Comparison of ENCODE assay signal across 1 cellular context in the genomic region with DNA sequence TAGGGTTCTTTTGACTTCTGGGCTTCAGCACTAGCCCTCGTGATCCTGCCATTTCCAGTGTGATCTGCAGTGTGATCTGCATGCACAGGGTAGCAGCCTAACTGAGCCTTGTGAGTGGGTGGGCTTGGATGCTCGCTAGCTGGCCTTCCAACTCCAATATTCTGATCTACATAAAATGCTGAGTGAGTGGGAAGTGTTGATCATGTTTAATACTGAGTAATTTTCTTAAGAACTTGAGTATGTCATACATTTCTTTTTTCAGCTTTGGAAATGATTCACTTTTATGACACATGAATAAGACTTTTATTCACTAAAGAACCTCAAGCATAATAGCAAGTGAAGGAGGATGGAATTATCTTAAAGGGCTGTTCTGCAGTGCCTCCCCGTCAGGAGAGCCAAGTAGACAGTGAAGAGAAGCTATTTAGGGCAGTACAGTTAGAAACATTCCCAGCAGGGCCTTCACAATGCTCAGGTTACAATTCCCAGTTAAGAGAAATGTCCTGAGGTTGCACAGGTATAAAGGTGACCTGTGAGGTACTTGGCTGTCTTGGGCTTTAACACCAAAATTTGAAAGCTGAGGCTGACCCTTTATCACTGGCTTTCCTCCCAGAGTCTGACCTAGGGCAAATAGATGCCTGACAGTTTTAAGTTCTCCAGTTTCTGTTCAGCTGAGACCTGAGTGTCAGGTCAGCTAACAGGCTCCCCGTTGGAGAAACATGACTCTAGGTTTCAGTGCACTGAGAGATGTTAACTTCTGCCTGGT.
TF ChIP-seq lines count a peak whose summit lies in the region.

No MANE protein-coding gene starts in this region.

TF ChIP-seq in IMR-90, 13 proteins besides CTCF, POLR2A, EP300 and RAD21 (continued from another document):
- TF ChIP-seq, protein P1, sequence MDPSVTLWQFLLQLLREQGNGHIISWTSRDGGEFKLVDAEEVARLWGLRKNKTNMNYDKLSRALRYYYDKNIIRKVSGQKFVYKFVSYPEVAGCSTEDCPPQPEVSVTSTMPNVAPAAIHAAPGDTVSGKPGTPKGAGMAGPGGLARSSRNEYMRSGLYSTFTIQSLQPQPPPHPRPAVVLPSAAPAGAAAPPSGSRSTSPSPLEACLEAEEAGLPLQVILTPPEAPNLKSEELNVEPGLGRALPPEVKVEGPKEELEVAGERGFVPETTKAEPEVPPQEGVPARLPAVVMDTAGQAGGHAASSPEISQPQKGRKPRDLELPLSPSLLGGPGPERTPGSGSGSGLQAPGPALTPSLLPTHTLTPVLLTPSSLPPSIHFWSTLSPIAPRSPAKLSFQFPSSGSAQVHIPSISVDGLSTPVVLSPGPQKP (IDR thresholded peaks at IDR 0.05; ENCODE audit: borderline replicate concordance, low read depth, low read length) = no peak
